In the genomic region with DNA sequence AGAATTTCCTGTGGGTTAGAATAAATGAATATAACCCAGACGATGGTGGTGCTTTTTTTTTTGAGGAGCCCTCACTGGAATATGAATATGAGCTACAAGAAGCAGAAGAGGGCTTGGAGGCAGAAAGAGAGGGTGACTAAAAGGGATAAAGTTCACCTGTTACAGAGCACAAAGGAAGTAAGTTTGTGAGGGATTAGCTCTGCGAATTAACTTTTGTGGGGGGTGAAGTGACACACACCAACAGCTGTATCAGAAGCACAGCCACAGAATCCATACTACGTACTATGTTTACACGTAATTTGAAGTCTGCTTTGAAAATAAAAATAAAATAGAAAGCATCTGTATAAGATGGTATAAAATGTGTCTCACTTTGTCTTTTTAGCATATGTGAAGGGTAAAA, we compare ENCODE assay signal across 25 cellular contexts.
"Had no signal": no experiment of that assay in that cellular context is flagged by ENCODE, and none has a peak within 500 bp of the region (broad histone marks: within the 10 kb centered on the region; RNA-seq: fewer than 3 reads in every experiment).

No MANE protein-coding gene starts in this region.

- H3K4me3 ChIP-seq: hepatocyte, left ventricle myocardium inferior, lung, mucosa of descending colon, pancreas, prostate gland, spleen, suprapubic skin, thoracic aorta, tibial artery, upper lobe of right lung had no signal

- H2AFZ ChIP-seq: hepatocyte had no signal

- H3K4me2 ChIP-seq: hepatocyte had no signal

- H3K9me3 ChIP-seq: left ventricle myocardium inferior, mucosa of descending colon, pancreas, prostate gland, spleen, suprapubic skin, thoracic aorta, tibial artery, upper lobe of right lung had no signal

- H3K79me2 ChIP-seq: hepatocyte had no signal

- H3K27me3 ChIP-seq: hepatocyte, spleen, suprapubic skin, tibial artery, upper lobe of right lung had no signal

- H3K4me1 ChIP-seq: left ventricle myocardium inferior, pancreas, prostate gland, spleen, suprapubic skin, tibial artery, upper lobe of right lung had no signal

- H3K27ac ChIP-seq: hepatocyte, left ventricle myocardium inferior, pancreas, prostate gland, spleen, suprapubic skin, thoracic aorta, tibial artery, upper lobe of right lung had no signal

- H3K36me3 ChIP-seq: left ventricle myocardium inferior, pancreas, prostate gland, spleen, suprapubic skin, thoracic aorta, tibial artery, upper lobe of right lung had no signal

- DNase-seq: islet precursor cell; left ventricle myocardium inferior; midbrain; mucosa of descending colon; naive thymus-derived CD4-positive, alpha-beta T cell; nucleus accumbens; pancreas; posterior cingulate gyrus; retina; right cardiac atrium; small intestine; spleen; stimulated activated CD4-positive, alpha-beta T cell treated with anti-CD3 and anti-CD28 coated beads, Interleukin-4, amount 100 ng/mL, for 24 hours; stimulated activated naive CD4-positive, alpha-beta T cell; tibial artery; trophoblast cell; upper lobe of right lung had no signal

- ATAC-seq: mucosa of descending colon; naive thymus-derived CD4-positive, alpha-beta T cell; natural killer cell treated with Interleukin-12 subunit alpha and Interleukin-12 subunit beta and Interleukin-15 and Interleukin-18, amount 100 ng/mL, for 72 hours; pancreas; right cardiac atrium; sciatic nerve; stimulated activated effector memory CD8-positive, alpha-beta T cell treated with anti-CD3 and anti-CD28 coated beads, Interleukin-12 subunit alpha, Interleukin-12 subunit beta, amount 100 ng/mL, for 72 hours; upper lobe of right lung had no signal
